8 cellular contexts compared by ENCODE assay signal in the genomic region with DNA sequence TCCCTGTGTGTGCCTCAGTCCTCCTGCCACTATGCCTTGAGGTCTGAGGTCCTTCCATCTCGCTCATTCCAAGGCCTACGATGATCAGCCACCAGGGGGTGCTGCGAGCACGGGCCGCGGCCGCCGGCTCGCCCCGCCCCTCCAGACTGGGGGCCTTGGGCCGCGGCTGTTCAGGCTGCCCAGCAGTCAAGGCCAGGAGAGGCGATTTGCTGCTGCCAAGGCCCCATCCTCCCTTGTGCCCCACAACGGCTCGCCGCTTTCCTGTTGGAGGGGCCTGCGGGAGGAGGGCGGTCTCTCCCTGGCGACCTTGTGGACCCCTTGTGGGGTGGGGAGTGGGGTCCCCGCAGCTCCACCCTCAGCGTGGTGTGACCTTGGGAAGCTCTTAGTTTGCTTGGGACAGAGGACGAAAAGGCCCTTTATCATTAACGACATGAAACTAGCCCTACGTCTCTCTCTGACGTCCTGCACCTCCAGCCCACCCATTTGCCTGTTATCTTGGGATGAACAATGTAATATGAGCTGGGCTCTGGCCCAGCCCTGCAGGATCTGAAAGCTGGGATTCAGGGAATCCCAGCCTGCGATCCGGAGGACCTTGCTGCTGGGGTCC. TPM values are rescaled to one million over a fixed set of nuclear protein-coding genes. Genes with fewer than 3 reads are reported as not detected.
DNase-seq lines count a peak whose midpoint lies in the region; ATAC-seq and TF ChIP-seq lines count a peak whose summit lies in the region.

No MANE protein-coding gene starts in this region.

- ATAC-seq in DND-41 (ENCODE audit: insufficient read depth, low read depth) (peak; percentile 91), GM18498 (IDR thresholded peaks at IDR 0.05; ENCODE audit: unreplicated experiment) (no peak)
- peak; percentile 82 to 88 for ATAC-seq in natural killer cell treated with Interleukin-12 subunit alpha and Interleukin-12 subunit beta and Interleukin-15 and Interleukin-18, amount 100 ng/mL, for 72 hours
- peak; percentile 83 for ATAC-seq in stimulated activated effector memory CD8-positive, alpha-beta T cell treated with anti-CD3 and anti-CD28 coated beads, Interleukin-12 subunit alpha, Interleukin-12 subunit beta, amount 100 ng/mL, for 72 hours

- H3K4me1 Mint-ChIP-seq in activated T-helper 1 cell treated with anti-CD3 and anti-CD28 coated beads, Interleukin-12 subunit alpha, Interleukin-12 subunit beta, Interleukin-2, Interleukin-4 antibody, amounts not matched to agents 30 ng/mL and 10 ng/mL and 1 ng/mL, durations not matched to agents 14 hours and 24 hours and 36 hours (ENCODE audit: low read depth): peaks cover 12% of the 10 kb centered on the region
- H3K4me1 Mint-ChIP-seq in natural killer cell treated with Interleukin-12 subunit alpha and Interleukin-12 subunit beta and Interleukin-15 and Interleukin-18, amount 100 ng/mL, for 72 hours (ENCODE audit: low read depth in 2 of 2): peaks cover 0 to 10% of the 10 kb centered on the region in 2 donors
- peaks cover 8% of the 10 kb centered on the region for H3K4me1 Mint-ChIP-seq in stimulated activated effector memory CD8-positive, alpha-beta T cell treated with anti-CD3 and anti-CD28 coated beads, Interleukin-12 subunit alpha, Interleukin-12 subunit beta, amount 100 ng/mL, for 72 hours

- TF ChIP-seq CTCF in DND-41 (IDR thresholded peaks at IDR 0.05; ENCODE audit: borderline replicate concordance, extremely low read depth, low read length, poor library complexity, severe bottlenecking) (peak; percentile 93), Peyer's patch (IDR thresholded peaks at IDR 0.05) (peak; percentile 87 to 99 (median 96)), fibroblast of pulmonary artery (IDR thresholded peaks at IDR 0.05; ENCODE audit: low read length, missing control alignments) (peak; percentile 60)

- H3K27me3 ChIP-seq in DND-41 (ENCODE audit: insufficient read depth, low read length, poor library complexity) (no peaks in the 10 kb centered on the region), HUES6 (ENCODE audit: control insufficient read depth, insufficient read depth, low read length) (peaks cover 33% of the 10 kb centered on the region), Peyer's patch (no peaks in the 10 kb centered on the region)

- intact Hi-C loops in activated T-helper 1 cell treated with anti-CD3 and anti-CD28 coated beads, Interleukin-12 subunit alpha, Interleukin-12 subunit beta, Interleukin-2, Interleukin-4 antibody, amounts not matched to agents 30 ng/mL and 10 ng/mL and 1 ng/mL, durations not matched to agents 14 hours and 24 hours and 36 hours (cut with micrococcal nuclease): loop anchor here (1.0 kb wide), 7 partner anchors 11 to 147 kb away; a partner anchor contains a TSS

- H3K9ac ChIP-seq in DND-41 (ENCODE audit: low read depth, low read length) (no peak overlapping the region), HUES6 (ENCODE audit: low read length) (peak overlapping the region; percentile 33)

- H3K27ac ChIP-seq in DND-41 (ENCODE audit: low read length): no peak overlapping the region
- H3K27ac ChIP-seq in HUES6 (ENCODE audit: low read depth, low read length): no peak overlapping the region
- peak overlapping the region in 1 of 4 donors; percentile 13 for H3K27ac ChIP-seq in Peyer's patch

- H3K27ac Mint-ChIP-seq in activated T-helper 1 cell treated with anti-CD3 and anti-CD28 coated beads, Interleukin-12 subunit alpha, Interleukin-12 subunit beta, Interleukin-2, Interleukin-4 antibody, amounts not matched to agents 30 ng/mL and 10 ng/mL and 1 ng/mL, durations not matched to agents 14 hours and 24 hours and 36 hours: no peak overlapping the region
- H3K27ac Mint-ChIP-seq in natural killer cell treated with Interleukin-12 subunit alpha and Interleukin-12 subunit beta and Interleukin-15 and Interleukin-18, amount 100 ng/mL, for 72 hours: no peak overlapping the region
- no peak overlapping the region for H3K27ac Mint-ChIP-seq in stimulated activated effector memory CD8-positive, alpha-beta T cell treated with anti-CD3 and anti-CD28 coated beads, Interleukin-12 subunit alpha, Interleukin-12 subunit beta, amount 100 ng/mL, for 72 hours

- no peak overlapping the region for H3K4me3 ChIP-seq in DND-41 (ENCODE audit: low read depth in 1 of 2, low read length in 2 of 2)
- H3K4me3 ChIP-seq in HUES6 (ENCODE audit: low read depth, low read length): peak overlapping the region; percentile 48
- peak overlapping the region in 3 of 4 donors; percentile 42 to 55 (median 44) for H3K4me3 ChIP-seq in Peyer's patch
- H3K4me3 ChIP-seq in fibroblast of pulmonary artery (replicated peaks; ENCODE audit: low read depth, low read length): peak overlapping the region; percentile 24

- H3K4me2 ChIP-seq in DND-41 (ENCODE audit: insufficient read depth, low read length): peak overlapping the region; percentile 43; the same call in 1 of the 2 replicates

- peaks cover 7% of the 10 kb centered on the region for H3K4me1 ChIP-seq in DND-41 (ENCODE audit: insufficient read depth, low read length)
- peaks cover 19% of the 10 kb centered on the region for H3K4me1 ChIP-seq in HUES6 (ENCODE audit: control insufficient read depth, insufficient read depth, low read length)
- H3K4me1 ChIP-seq in Peyer's patch: peaks cover 10 to 20% (median 16%) of the 10 kb centered on the region in 4 donors

- peaks cover 28% of the 10 kb centered on the region for H3K27me3 Mint-ChIP-seq in activated T-helper 1 cell treated with anti-CD3 and anti-CD28 coated beads, Interleukin-12 subunit alpha, Interleukin-12 subunit beta, Interleukin-2, Interleukin-4 antibody, amounts not matched to agents 30 ng/mL and 10 ng/mL and 1 ng/mL, durations not matched to agents 14 hours and 24 hours and 36 hours (ENCODE audit: insufficient read depth)
- H3K27me3 Mint-ChIP-seq in natural killer cell treated with Interleukin-12 subunit alpha and Interleukin-12 subunit beta and Interleukin-15 and Interleukin-18, amount 100 ng/mL, for 72 hours: peaks cover 8 to 15% of the 10 kb centered on the region in 2 donors

- H3K36me3 Mint-ChIP-seq in activated T-helper 1 cell treated with anti-CD3 and anti-CD28 coated beads, Interleukin-12 subunit alpha, Interleukin-12 subunit beta, Interleukin-2, Interleukin-4 antibody, amounts not matched to agents 30 ng/mL and 10 ng/mL and 1 ng/mL, durations not matched to agents 14 hours and 24 hours and 36 hours (ENCODE audit: low read depth): peaks cover 7% of the 10 kb centered on the region
- H3K36me3 Mint-ChIP-seq in natural killer cell treated with Interleukin-12 subunit alpha and Interleukin-12 subunit beta and Interleukin-15 and Interleukin-18, amount 100 ng/mL, for 72 hours: no peaks in the 10 kb centered on the region
- H3K36me3 Mint-ChIP-seq in stimulated activated effector memory CD8-positive, alpha-beta T cell treated with anti-CD3 and anti-CD28 coated beads, Interleukin-12 subunit alpha, Interleukin-12 subunit beta, amount 100 ng/mL, for 72 hours: peaks cover 6% of the 10 kb centered on the region

- peak overlapping the region; percentile 67 for H2AFZ ChIP-seq in DND-41 (ENCODE audit: low read depth, low read length)

- peak; percentile 76 for DNase-seq in DND-41
- DNase-seq in Peyer's patch: peak; percentile 76 to 91 (median 91)
- DNase-seq in activated T-helper 1 cell treated with anti-CD3 and anti-CD28 coated beads, Interleukin-12 subunit alpha, Interleukin-12 subunit beta, Interleukin-2, Interleukin-4 antibody, amounts not matched to agents 30 ng/mL and 10 ng/mL and 1 ng/mL, durations not matched to agents 14 hours and 24 hours and 36 hours (ENCODE audit: low spot score): peak; percentile 74
- peak; percentile 82 for DNase-seq in fibroblast of pulmonary artery (ENCODE audit: low read depth)
- peak; percentile 78 for DNase-seq in natural killer cell treated with Interleukin-12 subunit alpha and Interleukin-12 subunit beta and Interleukin-15 and Interleukin-18, amount 100 ng/mL, for 72 hours (ENCODE audit: low spot score)
- DNase-seq in stimulated activated effector memory CD8-positive, alpha-beta T cell treated with anti-CD3 and anti-CD28 coated beads, Interleukin-12 subunit alpha, Interleukin-12 subunit beta, amount 100 ng/mL, for 72 hours (ENCODE audit: low spot score in 2 of 2): peak; percentile 92 to 93

- TF ChIP-seq POLR2A in Peyer's patch (IDR thresholded peaks at IDR 0.05): no peak

- no peaks in the 10 kb centered on the region for H3K79me2 ChIP-seq in DND-41 (ENCODE audit: insufficient read depth, low read length)

- H4K20me1 ChIP-seq in DND-41 (ENCODE audit: insufficient read depth, low read length): no peaks in the 10 kb centered on the region; the same call in 1 of the 2 replicates

- peak overlapping the region; percentile 30 for H3K4me3 Mint-ChIP-seq in activated T-helper 1 cell treated with anti-CD3 and anti-CD28 coated beads, Interleukin-12 subunit alpha, Interleukin-12 subunit beta, Interleukin-2, Interleukin-4 antibody, amounts not matched to agents 30 ng/mL and 10 ng/mL and 1 ng/mL, durations not matched to agents 14 hours and 24 hours and 36 hours
- H3K4me3 Mint-ChIP-seq in natural killer cell treated with Interleukin-12 subunit alpha and Interleukin-12 subunit beta and Interleukin-15 and Interleukin-18, amount 100 ng/mL, for 72 hours: no peak overlapping the region
- peak overlapping the region; percentile 50 for H3K4me3 Mint-ChIP-seq in stimulated activated effector memory CD8-positive, alpha-beta T cell treated with anti-CD3 and anti-CD28 coated beads, Interleukin-12 subunit alpha, Interleukin-12 subunit beta, amount 100 ng/mL, for 72 hours

- H3K36me3 ChIP-seq in DND-41 (ENCODE audit: insufficient read depth, low read length) (peaks cover 36% of the 10 kb centered on the region), HUES6 (ENCODE audit: control insufficient read depth, insufficient read depth, low read length) (peaks cover 28% of the 10 kb centered on the region), Peyer's patch (peaks cover 0 to 6% (median 0%) of the 10 kb centered on the region in 3 donors)

- H3K9me3 Mint-ChIP-seq in activated T-helper 1 cell treated with anti-CD3 and anti-CD28 coated beads, Interleukin-12 subunit alpha, Interleukin-12 subunit beta, Interleukin-2, Interleukin-4 antibody, amounts not matched to agents 30 ng/mL and 10 ng/mL and 1 ng/mL, durations not matched to agents 14 hours and 24 hours and 36 hours: no peaks in the 10 kb centered on the region
- H3K9me3 Mint-ChIP-seq in natural killer cell treated with Interleukin-12 subunit alpha and Interleukin-12 subunit beta and Interleukin-15 and Interleukin-18, amount 100 ng/mL, for 72 hours: no peaks in the 10 kb centered on the region
- no peaks in the 10 kb centered on the region for H3K9me3 Mint-ChIP-seq in stimulated activated effector memory CD8-positive, alpha-beta T cell treated with anti-CD3 and anti-CD28 coated beads, Interleukin-12 subunit alpha, Interleukin-12 subunit beta, amount 100 ng/mL, for 72 hours

- no peaks in the 10 kb centered on the region for H3K9me3 ChIP-seq in DND-41 (ENCODE audit: insufficient read depth, low read length, severe bottlenecking)
- H3K9me3 ChIP-seq in HUES6 (ENCODE audit: control insufficient read depth, insufficient read depth, low read depth, low read length): no peaks in the 10 kb centered on the region
- H3K9me3 ChIP-seq in Peyer's patch: no peaks in the 10 kb centered on the region

RNA-seq across cellular contexts. Expression of a gene that starts 5.4 kb away (rescaled TPM):
- total RNA-seq in Peyer's patch: not detected
- 0.24 TPM in 1 of 2 replicates, not detected in the other for total RNA-seq in activated T-helper 1 cell treated with anti-CD3 and anti-CD28 coated beads, Interleukin-12 subunit alpha, Interleukin-12 subunit beta, Interleukin-2, Interleukin-4 antibody, amounts not matched to agents 30 ng/mL and 10 ng/mL and 1 ng/mL, durations not matched to agents 14 hours and 24 hours and 36 hours
- not detected for total RNA-seq in natural killer cell treated with Interleukin-12 subunit alpha and Interleukin-12 subunit beta and Interleukin-15 and Interleukin-18, amount 100 ng/mL, for 72 hours

RNA-seq across cellular contexts. Expression of a gene that starts 10.1 kb away (rescaled TPM):
- 1 to 10 TPM; 3.8 to 9.3 (median 8.9) TPM for total RNA-seq in Peyer's patch
- total RNA-seq in activated T-helper 1 cell treated with anti-CD3 and anti-CD28 coated beads, Interleukin-12 subunit alpha, Interleukin-12 subunit beta, Interleukin-2, Interleukin-4 antibody, amounts not matched to agents 30 ng/mL and 10 ng/mL and 1 ng/mL, durations not matched to agents 14 hours and 24 hours and 36 hours: 28.5 and 28.9 TPM in 2 replicates
- total RNA-seq in natural killer cell treated with Interleukin-12 subunit alpha and Interleukin-12 subunit beta and Interleukin-15 and Interleukin-18, amount 100 ng/mL, for 72 hours: 10 to 100 TPM; 11.5 to 12.3 TPM

RNA-seq across cellular contexts. Expression of a gene that starts 26.3 kb away (rescaled TPM):
- total RNA-seq in Peyer's patch: 10 to 100 TPM; 24.9 to 43.3 (median 33.8) TPM
- 29.9 and 30.1 TPM in 2 replicates for total RNA-seq in activated T-helper 1 cell treated with anti-CD3 and anti-CD28 coated beads, Interleukin-12 subunit alpha, Interleukin-12 subunit beta, Interleukin-2, Interleukin-4 antibody, amounts not matched to agents 30 ng/mL and 10 ng/mL and 1 ng/mL, durations not matched to agents 14 hours and 24 hours and 36 hours
- total RNA-seq in natural killer cell treated with Interleukin-12 subunit alpha and Interleukin-12 subunit beta and Interleukin-15 and Interleukin-18, amount 100 ng/mL, for 72 hours: 10 to 100 TPM; 23.2 to 42.2 TPM

RNA-seq across cellular contexts. Expression of a gene that starts 31.4 kb away (rescaled TPM):
- total RNA-seq in Peyer's patch: 100 to 1,000 TPM; 123 to 229 (median 185) TPM
- total RNA-seq in activated T-helper 1 cell treated with anti-CD3 and anti-CD28 coated beads, Interleukin-12 subunit alpha, Interleukin-12 subunit beta, Interleukin-2, Interleukin-4 antibody, amounts not matched to agents 30 ng/mL and 10 ng/mL and 1 ng/mL, durations not matched to agents 14 hours and 24 hours and 36 hours: 433 and 441 TPM in 2 replicates
- total RNA-seq in natural killer cell treated with Interleukin-12 subunit alpha and Interleukin-12 subunit beta and Interleukin-15 and Interleukin-18, amount 100 ng/mL, for 72 hours: 100 to 1,000 TPM; 271 to 340 TPM

Comparison
In these comparisons a context has a peak if more than half of its experiments do, and no peak if none do; other contexts are left out.
1. H3K4me3 ChIP-seq: peak in HUES6 (single experiment), Peyer's patch (3 of 4) and fibroblast of pulmonary artery (single experiment); none in DND-41 (0 of 2).
2. Peak in every context shown above with its lines, with median percentiles within 50 percentile points of each other: DNase-seq and CTCF ChIP-seq.